ENCODE assay signal across 17 cellular contexts in the genomic region with DNA sequence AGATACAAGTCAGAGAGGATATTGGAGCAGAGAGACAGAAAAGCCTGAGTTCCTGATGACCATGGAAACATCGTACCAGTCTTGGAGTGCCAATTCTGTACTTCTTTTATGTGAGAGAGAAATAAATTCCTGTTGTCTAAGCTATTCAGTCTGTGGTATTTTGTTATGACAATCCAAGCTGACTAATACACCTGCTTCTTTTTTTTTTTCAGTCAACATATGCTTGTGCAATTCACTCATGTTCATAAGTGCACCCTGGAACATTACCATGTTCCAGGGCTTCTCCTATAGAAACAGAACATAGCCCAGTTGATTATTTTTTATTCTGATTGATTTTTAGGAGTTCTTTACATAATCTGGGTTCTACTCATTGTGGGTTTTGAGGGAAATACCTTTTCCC. TPM values are rescaled to one million over a fixed set of nuclear protein-coding genes. Genes with fewer than 3 reads are reported as not detected.
DNase-seq lines count a peak whose midpoint lies in the region; ATAC-seq and TF ChIP-seq lines count a peak whose summit lies in the region.
"Had no signal": no experiment of that assay in that cellular context is flagged by ENCODE, and none has a peak within 500 bp of the region (broad histone marks: within the 10 kb centered on the region; RNA-seq: fewer than 3 reads in every experiment).

No MANE protein-coding gene starts in this region.

- no peaks in the 10 kb centered on the region for H3K9me3 Mint-ChIP-seq in type B pancreatic cell
- H3K9me3 Mint-ChIP-seq in activated CD4-positive, alpha-beta T cell treated with anti-CD3 and anti-CD28 coated beads, Interleukin-2, amount 10 ng/mL, durations not matched to agents 7 days and 5 days = no peaks in the 10 kb centered on the region
- H3K9me3 Mint-ChIP-seq in activated T-helper 2 cell treated with anti-CD3 and anti-CD28 coated beads, Interferon-gamma antibody, Interleukin-2, Interleukin-4, amounts not matched to agents 10 μg/mL and 5 μg/mL and 100 μg/mL, durations not matched to agents 14 hours and 24 hours and 36 hours = no peaks in the 10 kb centered on the region
- H3K9me3 Mint-ChIP-seq: effector memory CD8-positive, alpha-beta T cell had no signal

- peaks cover 0 to 33% (median 13%) of the 10 kb centered on the region in 12 donors for H3K4me1 ChIP-seq in heart left ventricle
- peaks cover 23 to 40% of the 10 kb centered on the region in 2 donors for H3K4me1 ChIP-seq in left lung

- WGBS in heart left ventricle, 4 donors = 90 to 96% (median 93%) methylated on average over 1 of the region's 1 CpG

- no peaks in the 10 kb centered on the region for H3K36me3 Mint-ChIP-seq in type B pancreatic cell
- no peaks in the 10 kb centered on the region for H3K36me3 Mint-ChIP-seq in activated CD4-positive, alpha-beta T cell treated with anti-CD3 and anti-CD28 coated beads, Interleukin-2, amount 10 ng/mL, durations not matched to agents 7 days and 5 days (ENCODE audit: low read depth)
- H3K36me3 Mint-ChIP-seq in activated T-helper 2 cell treated with anti-CD3 and anti-CD28 coated beads, Interferon-gamma antibody, Interleukin-2, Interleukin-4, amounts not matched to agents 10 μg/mL and 5 μg/mL and 100 μg/mL, durations not matched to agents 14 hours and 24 hours and 36 hours (ENCODE audit: low read depth) = no peaks in the 10 kb centered on the region

- TF ChIP-seq POLR2A in heart left ventricle (IDR thresholded peaks at IDR 0.05) = no peak

- CTCF ChIA-PET in activated CD4-positive, alpha-beta T cell treated with anti-CD3 and anti-CD28 coated beads, Interleukin-2, amount 10 ng/mL, durations not matched to agents 7 days and 5 days (lab: Charles Lee) = no interaction called here

- H3K27me3 ChIP-seq in heart left ventricle = no peaks in the 10 kb centered on the region
- H3K27me3 ChIP-seq in left lung = no peaks in the 10 kb centered on the region
- H3K27me3 ChIP-seq: neutrophil, spleen, tibial artery had no signal

- H3K4me3 ChIP-seq in heart left ventricle (no peak overlapping the region), left lung (no peak overlapping the region)

- TF ChIP-seq CTCF in heart left ventricle (IDR thresholded peaks at IDR 0.05) (no peak), left lung (IDR thresholded peaks at IDR 0.05) (no peak), type B pancreatic cell (conservative IDR thresholded peaks at IDR 0.05) (no peak)

- ATAC-seq in heart left ventricle (no peak), Right ventricle myocardium superior (ENCODE audit: poor library complexity) (no peak), left lung (peak; percentile 5)
- ATAC-seq: effector memory CD8-positive, alpha-beta T cell; left lobe of liver had no signal

- no peak overlapping the region for H3K27ac Mint-ChIP-seq in type B pancreatic cell
- no peak overlapping the region for H3K27ac Mint-ChIP-seq in activated CD4-positive, alpha-beta T cell treated with anti-CD3 and anti-CD28 coated beads, Interleukin-2, amount 10 ng/mL, durations not matched to agents 7 days and 5 days
- no peak overlapping the region for H3K27ac Mint-ChIP-seq in activated T-helper 2 cell treated with anti-CD3 and anti-CD28 coated beads, Interferon-gamma antibody, Interleukin-2, Interleukin-4, amounts not matched to agents 10 μg/mL and 5 μg/mL and 100 μg/mL, durations not matched to agents 14 hours and 24 hours and 36 hours

- no peak for DNase-seq in heart left ventricle
- no peak for DNase-seq in Right ventricle myocardium superior
- peak; percentile 35 for DNase-seq in astrocyte of the hippocampus (ENCODE audit: low read depth, low spot score)
- no peak for DNase-seq in left lung
- no peak for DNase-seq in type B pancreatic cell (ENCODE audit: extremely low spot score, unreplicated experiment)
- no peak for DNase-seq in activated effector memory CD4-positive, alpha-beta T cell treated with Interleukin-2 at 50 U/mL for 16 hours
- DNase-seq in activated CD4-positive, alpha-beta T cell treated with anti-CD3 and anti-CD28 coated beads, Interleukin-2, amount 10 ng/mL, durations not matched to agents 7 days and 5 days = no peak
- DNase-seq in activated T-helper 2 cell treated with anti-CD3 and anti-CD28 coated beads, Interferon-gamma antibody, Interleukin-2, Interleukin-4, amounts not matched to agents 10 μg/mL and 5 μg/mL and 100 μg/mL, durations not matched to agents 14 hours and 24 hours and 36 hours (ENCODE audit: low spot score) = no peak
- DNase-seq: activated CD4-positive, CD25-positive, alpha-beta regulatory T cell; amniotic stem cell; effector memory CD8-positive, alpha-beta T cell; NCI-H2081 treated with DMSO at 0.1 percent for 48 hours; NK-92 treated with Interleukin-12 subunit alpha and Interleukin-12 subunit beta, amount 100 ng/mL, for 24 hours; spleen; tibial artery had no signal

- H3K27ac ChIP-seq in heart left ventricle = peak overlapping the region in 9 of 12 donors; percentile 68 to 98 (median 90)
- H3K27ac ChIP-seq in left lung = no peak overlapping the region

- H3K9me3 ChIP-seq in heart left ventricle (peaks cover 0 to 7% (median 0%) of the 10 kb centered on the region in 12 donors), left lung (no peaks in the 10 kb centered on the region)
- H3K9me3 ChIP-seq: neutrophil, spleen, tibial artery had no signal

- no peaks in the 10 kb centered on the region for H3K36me3 ChIP-seq in heart left ventricle
- no peaks in the 10 kb centered on the region for H3K36me3 ChIP-seq in left lung
- H3K36me3 ChIP-seq: neutrophil, spleen, tibial artery had no signal

- POLR2A ChIA-PET in activated CD4-positive, alpha-beta T cell treated with anti-CD3 and anti-CD28 coated beads, Interleukin-2, amount 10 ng/mL, durations not matched to agents 7 days and 5 days (lab: Charles Lee) = no interaction called here

- intact Hi-C loops in heart left ventricle (cut with DNase I) = loop anchor here in 4 of 10 donors (2.0 to 10.0 kb wide), 4 partner anchors 15 to 201 kb away; partner anchors contain the start of gene GNPTAB (in 1 of the 4)
- intact Hi-C loops in Right ventricle myocardium superior (cut with DNase I) = no loop called here
- intact Hi-C loops in left lung (cut with DNase I) = no loop called here
- intact Hi-C loops in activated T-helper 2 cell treated with anti-CD3 and anti-CD28 coated beads, Interferon-gamma antibody, Interleukin-2, Interleukin-4, amounts not matched to agents 10 μg/mL and 5 μg/mL and 100 μg/mL, durations not matched to agents 14 hours and 24 hours and 36 hours (cut with micrococcal nuclease) = loop anchor here (2.0 to 10.0 kb wide), 3 partner anchors 137 to 369 kb away; partner anchors contain the start of genes GNPTAB and WASHC3

- H3K4me1 Mint-ChIP-seq in type B pancreatic cell (ENCODE audit: unreplicated experiment) = peaks cover 39% of the 10 kb centered on the region
- H3K4me1 Mint-ChIP-seq in activated CD4-positive, alpha-beta T cell treated with anti-CD3 and anti-CD28 coated beads, Interleukin-2, amount 10 ng/mL, durations not matched to agents 7 days and 5 days = peaks cover 37% of the 10 kb centered on the region
- H3K4me1 Mint-ChIP-seq in activated T-helper 2 cell treated with anti-CD3 and anti-CD28 coated beads, Interferon-gamma antibody, Interleukin-2, Interleukin-4, amounts not matched to agents 10 μg/mL and 5 μg/mL and 100 μg/mL, durations not matched to agents 14 hours and 24 hours and 36 hours (ENCODE audit: low read depth) = peaks cover 19% of the 10 kb centered on the region

- H3K4me3 Mint-ChIP-seq in type B pancreatic cell = peak overlapping the region; percentile 46
- no peak overlapping the region for H3K4me3 Mint-ChIP-seq in activated CD4-positive, alpha-beta T cell treated with anti-CD3 and anti-CD28 coated beads, Interleukin-2, amount 10 ng/mL, durations not matched to agents 7 days and 5 days
- no peak overlapping the region for H3K4me3 Mint-ChIP-seq in activated T-helper 2 cell treated with anti-CD3 and anti-CD28 coated beads, Interferon-gamma antibody, Interleukin-2, Interleukin-4, amounts not matched to agents 10 μg/mL and 5 μg/mL and 100 μg/mL, durations not matched to agents 14 hours and 24 hours and 36 hours (ENCODE audit: low read depth)

- H3K27me3 Mint-ChIP-seq in type B pancreatic cell = peaks cover 3% of the 10 kb centered on the region
- no peaks in the 10 kb centered on the region for H3K27me3 Mint-ChIP-seq in activated CD4-positive, alpha-beta T cell treated with anti-CD3 and anti-CD28 coated beads, Interleukin-2, amount 10 ng/mL, durations not matched to agents 7 days and 5 days
- H3K27me3 Mint-ChIP-seq in activated T-helper 2 cell treated with anti-CD3 and anti-CD28 coated beads, Interferon-gamma antibody, Interleukin-2, Interleukin-4, amounts not matched to agents 10 μg/mL and 5 μg/mL and 100 μg/mL, durations not matched to agents 14 hours and 24 hours and 36 hours (ENCODE audit: low read depth) = peaks cover 5% of the 10 kb centered on the region
- H3K27me3 Mint-ChIP-seq: effector memory CD8-positive, alpha-beta T cell had no signal

RNA-seq across cellular contexts. Expression of gene CHPT1, which starts 1.7 kb away (rescaled TPM):
- total RNA-seq in heart left ventricle (100 to 1,000 TPM in 4 of 9 donors, 10 to 100 TPM in 5; 84.2 to 208 (median 98.9) TPM), Right ventricle myocardium superior (139 TPM), left lung (10 to 100 TPM; 46.6 to 69.0 TPM), type B pancreatic cell (ENCODE audit: low replicate concordance) (26.4 and 35.2 TPM in 2 replicates)
- 100 to 1,000 TPM in 1 of 2 donors, 10 to 100 TPM in 1; 73.5 to 170 TPM for polyA plus RNA-seq in heart left ventricle
- total RNA-seq in activated CD4-positive, alpha-beta T cell treated with anti-CD3 and anti-CD28 coated beads, Interleukin-2, amount 10 ng/mL, durations not matched to agents 7 days and 5 days = 10 to 100 TPM in 1 of 2 experiments, 1 to 10 TPM in 1; 9.5 to 11.8 TPM
- 17.6 and 18.3 TPM in 2 replicates for total RNA-seq in activated T-helper 2 cell treated with anti-CD3 and anti-CD28 coated beads, Interferon-gamma antibody, Interleukin-2, Interleukin-4, amounts not matched to agents 10 μg/mL and 5 μg/mL and 100 μg/mL, durations not matched to agents 14 hours and 24 hours and 36 hours

RNA-seq across cellular contexts. Expression of gene SYCP3, which starts 43.6 kb away (rescaled TPM):
- total RNA-seq in heart left ventricle (not detected), Right ventricle myocardium superior (not detected), left lung (under 1 TPM; 0.23 to 0.76 TPM), type B pancreatic cell (ENCODE audit: low replicate concordance) (0.07 TPM in 1 of 2 replicates, not detected in the other)
- under 1 TPM in 1 of 2 donors, not detected in 1; 0.04 TPM for polyA plus RNA-seq in heart left ventricle
- total RNA-seq in activated CD4-positive, alpha-beta T cell treated with anti-CD3 and anti-CD28 coated beads, Interleukin-2, amount 10 ng/mL, durations not matched to agents 7 days and 5 days = under 1 TPM; 0.35 to 0.75 TPM
- total RNA-seq in activated T-helper 2 cell treated with anti-CD3 and anti-CD28 coated beads, Interferon-gamma antibody, Interleukin-2, Interleukin-4, amounts not matched to agents 10 μg/mL and 5 μg/mL and 100 μg/mL, durations not matched to agents 14 hours and 24 hours and 36 hours = 0.50 and 0.92 TPM in 2 replicates
- total RNA-seq: left lobe of liver had no signal

Comparison
In these comparisons a context has a peak if more than half of its experiments do, and no peak if none do; other contexts are left out.
1. H3K27ac ChIP-seq: peak in heart left ventricle (9 of 12); none in left lung (0 of 2).